Comparison of ENCODE assay signal across 8 cellular contexts in the genomic region with DNA sequence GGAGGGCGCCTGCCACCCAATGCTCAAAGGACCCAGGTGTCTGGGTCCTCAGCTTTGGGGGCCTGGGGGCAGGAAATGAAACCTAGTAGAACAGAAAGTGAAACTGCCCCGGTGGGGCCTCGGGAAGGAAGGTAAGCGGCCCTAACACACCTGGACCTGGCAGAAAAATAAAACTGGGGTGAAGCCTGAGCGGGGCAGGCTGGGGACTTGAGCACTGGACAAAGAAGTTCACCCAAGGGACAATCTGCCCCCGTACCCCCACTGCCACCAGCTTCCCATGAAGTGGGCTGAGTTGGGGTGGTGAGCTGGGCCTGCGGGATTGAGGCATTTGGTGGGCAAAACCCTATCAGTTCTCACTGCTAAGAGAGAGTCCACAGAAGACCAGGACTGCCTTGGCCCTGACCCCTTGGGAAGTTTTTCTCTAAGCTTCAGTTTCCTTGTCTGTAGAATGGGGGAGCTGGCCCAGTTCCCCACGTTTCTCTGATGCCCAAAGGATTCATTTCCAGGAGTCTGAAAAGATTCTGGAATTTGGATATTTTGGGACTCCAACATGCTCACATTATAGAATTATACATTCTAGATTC. TPM values are rescaled to one million over a fixed set of nuclear protein-coding genes. Genes with fewer than 3 reads are reported as not detected.
DNase-seq lines count a peak whose midpoint lies in the region; ATAC-seq and TF ChIP-seq lines count a peak whose summit lies in the region.

No MANE protein-coding gene starts in this region.

- 10% methylated on average over 8 of the region's 8 CpGs for WGBS in right cardiac atrium

- H3K4me3 Mint-ChIP-seq in Caco-2 (ENCODE audit: unreplicated experiment), result peak overlapping the region; percentile 99

- H3K27ac ChIP-seq in KOPT-K1 (ENCODE audit: low read depth, low read length, poor library complexity, severe bottlenecking), result peak overlapping the region; percentile 96
- H3K27ac ChIP-seq in right cardiac atrium (ENCODE audit: low read length), result peak overlapping the region; percentile 95

- H3K9me3 ChIP-seq in Caco-2, result no peaks in the 10 kb centered on the region
- H3K9me3 ChIP-seq in KOPT-K1 (ENCODE audit: insufficient read depth, low read length, poor library complexity, severe bottlenecking), result no peaks in the 10 kb centered on the region
- no peaks in the 10 kb centered on the region for H3K9me3 ChIP-seq in right cardiac atrium (ENCODE audit: control insufficient read depth, low read length)

- H3K4me1 Mint-ChIP-seq in Caco-2 (ENCODE audit: low read depth, unreplicated experiment), result peaks cover 14% of the 10 kb centered on the region

- BruUV-seq in Caco-2 (replicated peaks; lab: Mats Ljungman, UMichigan), result TSS peak; percentile 61

- no peaks in the 10 kb centered on the region for H3K27me3 ChIP-seq in Caco-2 (replicated peaks; ENCODE audit: control insufficient read depth, insufficient read depth, low read length)
- no peaks in the 10 kb centered on the region for H3K27me3 ChIP-seq in right cardiac atrium (ENCODE audit: control insufficient read depth, insufficient read depth)

- peaks cover 46% of the 10 kb centered on the region for H3K36me3 Mint-ChIP-seq in Caco-2 (ENCODE audit: insufficient read depth, unreplicated experiment)

- H3K27me3 Mint-ChIP-seq in Caco-2 (ENCODE audit: insufficient read depth, unreplicated experiment), result no peaks in the 10 kb centered on the region

- TF ChIP-seq CTCF in Caco-2 (IDR thresholded peaks at IDR 0.05; ENCODE audit: insufficient read depth in 1 of 2, low read depth in 1 of 2, low read length in 1 of 2, severe bottlenecking in 1 of 2, unreplicated experiment in 1 of 2), result no peak

- POLR2A ChIA-PET in Caco-2 (lab: Charles Lee), result interaction anchor here (0.5 to 1.0 kb wide), 9 partner anchors 9 to 1795 kb away, joined by 3 to 15 read pairs (median 3); a partner anchor contains a TSS

- intact Hi-C loops in Caco-2 (cut with micrococcal nuclease; ENCODE audit: unreplicated experiment) (no loop called here), right cardiac atrium (cut with DNase I) (no loop called here)

- H3K4me1 ChIP-seq in Caco-2 (peaks cover 18% of the 10 kb centered on the region), right cardiac atrium (ENCODE audit: control insufficient read depth, insufficient read depth, low read length) (no peaks in the 10 kb centered on the region)

- no peaks in the 10 kb centered on the region for H3K9me3 Mint-ChIP-seq in Caco-2 (ENCODE audit: unreplicated experiment)

- no peaks in the 10 kb centered on the region; the same call in 1 of the 2 replicates for H3K36me3 ChIP-seq in Caco-2 (ENCODE audit: control insufficient read depth, insufficient read depth, low read length)
- H3K36me3 ChIP-seq in KOPT-K1 (ENCODE audit: insufficient read depth, low read length), result peaks cover 30% of the 10 kb centered on the region

- peak overlapping the region; percentile 95 for H3K27ac Mint-ChIP-seq in Caco-2 (ENCODE audit: unreplicated experiment)

- DNase-seq in Caco-2 (peak in 1 of 2 experiments; percentile 34), right cardiac atrium (no peak), NCI-H1930 (lab: John Stamatoyannopoulos, UW) (no peak)
- DNase-seq in activated gamma-delta T cell treated with anti-CD3 and anti-CD28 coated beads, Interleukin-2, amount 50 U/mL, for 16 hours (ENCODE audit: low read depth), result peak; percentile 55
- peak; percentile 56 for DNase-seq in stimulated activated CD4-positive, alpha-beta T cell treated with anti-CD3 and anti-CD28 coated beads, Interleukin-4, amount 100 ng/mL, for 1 hour

- CTCF ChIA-PET in Caco-2 (lab: Charles Lee), result interaction anchor here (0.6 to 1.6 kb wide), 8 partner anchors 14 to 103 kb away, joined by 3 to 7 read pairs (median 5); no protein-coding TSS in a partner anchor

- ATAC-seq in right cardiac atrium (peak in 1 of 2 donors; percentile 1), GM21526 (IDR thresholded peaks at IDR 0.05; ENCODE audit: low FRiP score, unreplicated experiment) (no peak), GM21619 (IDR thresholded peaks at IDR 0.05; ENCODE audit: unreplicated experiment) (no peak)

- H3K4me3 ChIP-seq in Caco-2 (ENCODE audit: low read depth, low read length), result peak overlapping the region; percentile 88
- H3K4me3 ChIP-seq in right cardiac atrium (ENCODE audit: low read length), result peak overlapping the region; percentile 71

RNA-seq across cellular contexts. Expression of a gene that starts 2.3 kb away (rescaled TPM):
- total RNA-seq in Caco-2 (2022), result 45.4 and 48.4 TPM in 2 replicates
- 10 to 100 TPM; 14.2 to 16.6 (median 14.8) TPM for total RNA-seq in right cardiac atrium
- polyA plus RNA-seq in right cardiac atrium, result 11.3 TPM

RNA-seq across cellular contexts. Expression of a gene that starts 31.2 kb away (rescaled TPM):
- total RNA-seq in Caco-2 (2022) (30.6 and 33.1 TPM in 2 replicates), right cardiac atrium (10 to 100 TPM; 15.0 to 22.7 (median 21.0) TPM)
- 15.9 TPM for polyA plus RNA-seq in right cardiac atrium

RNA-seq across cellular contexts. Expression of a gene that starts 31.6 kb away (rescaled TPM):
- total RNA-seq in Caco-2 (2022), result 151 and 162 TPM in 2 replicates
- 10 to 100 TPM; 49.0 to 69.8 (median 54.7) TPM for total RNA-seq in right cardiac atrium
- 39.3 TPM for polyA plus RNA-seq in right cardiac atrium

RNA-seq across cellular contexts. Expression of a gene that starts 53.6 kb away (rescaled TPM):
- total RNA-seq in Caco-2 (2022) (0.39 and 0.75 TPM in 2 replicates), right cardiac atrium (10 to 100 TPM; 24.6 to 46.5 (median 37.2) TPM)
- 28.3 TPM for polyA plus RNA-seq in right cardiac atrium

Comparison
In these comparisons a context has a peak if more than half of its experiments do, and no peak if none do; other contexts are left out.
1. DNase-seq: peak in activated gamma-delta T cell treated with anti-CD3 and anti-CD28 coated beads, Interleukin-2, amount 50 U/mL, for 16 hours (single experiment) and stimulated activated CD4-positive, alpha-beta T cell treated with anti-CD3 and anti-CD28 coated beads, Interleukin-4, amount 100 ng/mL, for 1 hour (single experiment); none in right cardiac atrium (0 of 3) and NCI-H1930 (0 of 2).